ENCODE assay signal across 2 cellular contexts in genomic region chr2:38152093-38152492, GRCh38.
TF ChIP-seq lines count a peak whose summit lies in the region.

No MANE protein-coding gene starts in this region.

TF ChIP-seq in IMR-90, 13 proteins besides CTCF, POLR2A, EP300 and RAD21:
- TF ChIP-seq MAFK (IDR thresholded peaks at IDR 0.05; ENCODE audit: low read depth, low read length), result no peak
- no peak for TF ChIP-seq BHLHE40 (IDR thresholded peaks at IDR 0.05; ENCODE audit: low read depth, low read length)
- TF ChIP-seq CHD1 (IDR thresholded peaks at IDR 0.05; ENCODE audit: low read depth, low read length), result no peak

TF ChIP-seq in GM12878, 131 proteins besides CTCF, POLR2A, EP300 and RAD21 (continued from another document):
- TF ChIP-seq SPI1 (IDR thresholded peaks at IDR 0.05; ENCODE audit: borderline replicate concordance, insufficient read depth, low read depth, low read length), result peak; percentile 54; the same call in 1 of the 2 replicates
